ENCODE assay signal across 18 cellular contexts in the genomic region with DNA sequence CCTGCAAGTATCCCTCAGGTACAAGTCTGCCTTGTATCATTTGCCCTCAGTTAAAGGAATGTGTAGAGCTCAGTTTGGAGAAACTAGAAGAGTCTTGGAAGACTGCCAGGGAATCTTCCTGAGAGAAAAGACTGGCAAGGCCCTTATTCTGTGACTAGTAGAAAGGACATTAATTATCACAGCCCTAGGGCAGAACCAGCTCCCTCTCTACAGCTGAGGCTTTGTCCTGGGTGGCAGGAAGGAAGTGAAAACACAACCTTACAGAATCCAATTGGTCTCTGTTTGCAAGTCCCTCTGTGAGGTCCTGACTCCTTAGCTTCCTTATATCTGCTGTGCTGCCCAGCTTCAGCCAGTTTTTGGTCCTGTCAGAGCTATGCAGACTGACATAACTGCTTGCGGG.
DNase-seq lines count a peak whose midpoint lies in the region; ATAC-seq and TF ChIP-seq lines count a peak whose summit lies in the region.
"Had no signal": no experiment of that assay in that cellular context is flagged by ENCODE, and none has a peak within 500 bp of the region (broad histone marks: within the 10 kb centered on the region; RNA-seq: fewer than 3 reads in every experiment).

No MANE protein-coding gene starts in this region.

- no peaks in the 10 kb centered on the region; the same call in 1 of the 2 replicates for H3K27me3 Mint-ChIP-seq in HFFc6 (ENCODE audit: insufficient read depth)
- H3K27me3 Mint-ChIP-seq: activated naive CD8-positive, alpha-beta T cell treated with anti-CD3 and anti-CD28 coated beads, Interleukin-2, amount 50 U/mL, for 24 hours had no signal

- H3K27ac Mint-ChIP-seq in HFFc6, result no peak overlapping the region
- H3K27ac Mint-ChIP-seq: activated naive CD8-positive, alpha-beta T cell treated with anti-CD3 and anti-CD28 coated beads, Interleukin-2, amount 50 U/mL, for 24 hours; CD14-positive monocyte; natural killer cell had no signal

- DNase-seq in COR-L47 (lab: John Stamatoyannopoulos, UW) (peak; percentile 68), Kasumi-1 (lab: John Stamatoyannopoulos, UW) (peak; percentile 8 to 11), RPMI7951 (ENCODE audit: low read depth) (peak; percentile 46), kidney tubule cell (ENCODE audit: low spot score) (peak; percentile 2), NCI-H2196 (lab: John Stamatoyannopoulos, UW; ENCODE audit: unreplicated experiment) (no peak), HFFc6 (no peak)
- DNase-seq: activated CD4-positive, alpha-beta T cell treated with anti-CD3 and anti-CD28 coated beads for 4 hours; activated CD8-positive, alpha-beta memory T cell treated with anti-CD3 and anti-CD28 coated beads for 24 hours; activated gamma-delta T cell; activated naive CD8-positive, alpha-beta T cell treated with anti-CD3 and anti-CD28 coated beads, Interleukin-2, amount 50 U/mL, for 24 hours; caudate nucleus; GOT3; natural killer cell; NCI-H526 treated with DMSO at 0.1 percent for 48 hours; stimulated activated naive CD4-positive, alpha-beta T cell had no signal

- H3K9me3 Mint-ChIP-seq in HFFc6, result peaks cover 47% of the 10 kb centered on the region
- H3K9me3 Mint-ChIP-seq: activated naive CD8-positive, alpha-beta T cell treated with anti-CD3 and anti-CD28 coated beads, Interleukin-2, amount 50 U/mL, for 24 hours had no signal

- ATAC-seq in HG02981 (IDR thresholded peaks at IDR 0.05; ENCODE audit: unreplicated experiment), result no peak
- ATAC-seq: activated naive CD8-positive, alpha-beta T cell treated with anti-CD3 and anti-CD28 coated beads, Interleukin-2, amount 50 U/mL, for 24 hours; HepG2; natural killer cell had no signal

- no peaks in the 10 kb centered on the region for H3K4me1 Mint-ChIP-seq in HFFc6 (ENCODE audit: low read depth)
- H3K4me1 Mint-ChIP-seq: activated naive CD8-positive, alpha-beta T cell treated with anti-CD3 and anti-CD28 coated beads, Interleukin-2, amount 50 U/mL, for 24 hours; CD14-positive monocyte; natural killer cell had no signal

- no peak overlapping the region for H3K4me3 Mint-ChIP-seq in HFFc6
- H3K4me3 Mint-ChIP-seq: activated naive CD8-positive, alpha-beta T cell treated with anti-CD3 and anti-CD28 coated beads, Interleukin-2, amount 50 U/mL, for 24 hours; CD14-positive monocyte; natural killer cell had no signal

- H3K36me3 Mint-ChIP-seq in HFFc6 (ENCODE audit: low read depth), result no peaks in the 10 kb centered on the region
- H3K36me3 Mint-ChIP-seq: CD14-positive monocyte, natural killer cell had no signal

- TF ChIP-seq CTCF in HFFc6 (IDR thresholded peaks at IDR 0.05), result no peak

Comparison
In these comparisons a context has a peak if more than half of its experiments do, and no peak if none do; other contexts are left out.
1. DNase-seq: peak in COR-L47 (single experiment), Kasumi-1 (2 of 2), RPMI7951 (single experiment) and kidney tubule cell (single experiment); none in NCI-H2196 (single experiment) and HFFc6 (single experiment).